8 cellular contexts compared by ENCODE assay signal in the genomic region with DNA sequence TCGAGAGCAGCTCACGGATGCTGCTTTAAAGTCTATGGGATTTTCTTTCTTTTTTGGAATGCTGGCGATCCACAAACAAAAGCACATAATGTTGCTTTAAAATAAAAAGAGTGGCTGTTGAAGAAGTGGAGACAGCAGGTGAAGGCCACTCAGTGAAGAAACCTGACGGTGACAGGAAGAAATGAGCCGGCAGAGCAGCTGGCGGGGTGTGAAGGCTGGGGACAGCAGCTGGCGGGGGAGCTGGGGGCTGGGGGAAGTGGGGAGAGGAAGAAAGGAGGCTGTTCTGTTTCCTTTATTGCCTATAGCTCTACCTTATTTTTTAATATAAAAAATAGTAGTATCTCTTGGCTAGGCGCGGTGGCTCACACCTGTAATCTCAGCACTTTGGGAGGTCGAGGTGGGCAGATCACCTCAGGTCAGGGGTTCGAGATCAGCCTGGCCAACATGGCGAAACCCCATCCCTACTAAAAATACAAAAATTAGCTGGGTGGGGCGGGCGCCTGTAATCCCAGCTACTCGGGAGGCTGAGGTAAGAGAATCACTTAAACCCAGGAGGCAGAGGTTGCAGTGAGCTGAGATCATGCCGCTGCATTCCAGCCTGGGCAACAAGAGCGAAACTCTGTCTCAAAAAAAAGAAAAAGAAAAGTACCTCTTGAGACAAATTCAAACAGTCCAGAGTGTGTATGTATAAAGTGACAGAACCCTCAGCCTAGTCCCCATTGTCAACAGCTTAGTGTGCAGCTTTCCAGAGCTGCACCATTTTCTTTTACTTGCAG. TPM values are rescaled to one million over a fixed set of nuclear protein-coding genes. Genes with fewer than 3 reads are reported as not detected.
DNase-seq lines count a peak whose midpoint lies in the region; ATAC-seq and TF ChIP-seq lines count a peak whose summit lies in the region.

No MANE protein-coding gene starts in this region.

- H3K4me3 Mint-ChIP-seq in activated CD4-positive, alpha-beta memory T cell treated with anti-CD3 and anti-CD28 coated beads, Interleukin-2, amount 10 ng/mL, durations not matched to agents 7 days and 5 days: no peak overlapping the region
- H3K4me3 Mint-ChIP-seq in effector memory CD8-positive, alpha-beta T cell: peak overlapping the region; percentile 70 to 75
- no peak overlapping the region for H3K4me3 Mint-ChIP-seq in type B pancreatic cell

- no peaks in the 10 kb centered on the region for H3K36me3 ChIP-seq in H7 (replicated peaks; ENCODE audit: control insufficient read depth, insufficient read depth, low read length)

- peak; percentile 70 for DNase-seq in activated effector memory CD4-positive, alpha-beta T cell treated with anti-CD3 and anti-CD28 coated beads, Interleukin-2, amount 50 U/mL, for 16 hours
- no peak for DNase-seq in activated effector memory CD4-positive, alpha-beta T cell treated with Interleukin-2 at 50 U/mL for 16 hours
- DNase-seq in activated CD4-positive, alpha-beta memory T cell treated with anti-CD3 and anti-CD28 coated beads, Interleukin-2, amount 10 ng/mL, durations not matched to agents 7 days and 5 days: peak; percentile 39
- peak; percentile 18 to 40 (median 34) for DNase-seq in effector memory CD8-positive, alpha-beta T cell
- no peak for DNase-seq in type B pancreatic cell (ENCODE audit: extremely low spot score, unreplicated experiment)
- DNase-seq in left cardiac atrium: no peak
- no peak for DNase-seq in H7

- H3K27ac Mint-ChIP-seq in activated CD4-positive, alpha-beta memory T cell treated with anti-CD3 and anti-CD28 coated beads, Interleukin-2, amount 10 ng/mL, durations not matched to agents 7 days and 5 days: peak overlapping the region; percentile 66
- peak overlapping the region; percentile 88 to 91 for H3K27ac Mint-ChIP-seq in effector memory CD8-positive, alpha-beta T cell
- H3K27ac Mint-ChIP-seq in type B pancreatic cell: peak overlapping the region; percentile 26

- H3K36me3 Mint-ChIP-seq in activated CD4-positive, alpha-beta memory T cell treated with anti-CD3 and anti-CD28 coated beads, Interleukin-2, amount 10 ng/mL, durations not matched to agents 7 days and 5 days (ENCODE audit: low read depth): peaks cover 5% of the 10 kb centered on the region
- H3K36me3 Mint-ChIP-seq in effector memory CD8-positive, alpha-beta T cell (ENCODE audit: insufficient read depth): peaks cover 57% of the 10 kb centered on the region
- no peaks in the 10 kb centered on the region for H3K36me3 Mint-ChIP-seq in type B pancreatic cell

- peak; percentile 89 for ATAC-seq in effector memory CD8-positive, alpha-beta T cell (replicated peaks)
- ATAC-seq in left cardiac atrium: no peak
- ATAC-seq in HG03108 (IDR thresholded peaks at IDR 0.05; ENCODE audit: unreplicated experiment): no peak

- H3K9me3 Mint-ChIP-seq in activated CD4-positive, alpha-beta memory T cell treated with anti-CD3 and anti-CD28 coated beads, Interleukin-2, amount 10 ng/mL, durations not matched to agents 7 days and 5 days: no peaks in the 10 kb centered on the region
- no peaks in the 10 kb centered on the region for H3K9me3 Mint-ChIP-seq in effector memory CD8-positive, alpha-beta T cell
- H3K9me3 Mint-ChIP-seq in type B pancreatic cell: no peaks in the 10 kb centered on the region

- intact Hi-C loops in left cardiac atrium (cut with DNase I): no loop called here

- CTCF ChIA-PET in activated CD4-positive, alpha-beta memory T cell treated with anti-CD3 and anti-CD28 coated beads, Interleukin-2, amount 10 ng/mL, durations not matched to agents 7 days and 5 days (lab: Charles Lee): interaction anchor here (0.8 to 1.0 kb wide), 3 partner anchors 20 to 36 kb away, joined by 3 to 4 read pairs (median 3); no protein-coding TSS in a partner anchor

- H3K27me3 Mint-ChIP-seq in activated CD4-positive, alpha-beta memory T cell treated with anti-CD3 and anti-CD28 coated beads, Interleukin-2, amount 10 ng/mL, durations not matched to agents 7 days and 5 days: no peaks in the 10 kb centered on the region
- H3K27me3 Mint-ChIP-seq in effector memory CD8-positive, alpha-beta T cell: no peaks in the 10 kb centered on the region
- H3K27me3 Mint-ChIP-seq in type B pancreatic cell: no peaks in the 10 kb centered on the region

- H3K4me1 Mint-ChIP-seq in activated CD4-positive, alpha-beta memory T cell treated with anti-CD3 and anti-CD28 coated beads, Interleukin-2, amount 10 ng/mL, durations not matched to agents 7 days and 5 days: peaks cover 52% of the 10 kb centered on the region
- H3K4me1 Mint-ChIP-seq in effector memory CD8-positive, alpha-beta T cell (ENCODE audit: low read depth in 2 of 2): peaks cover 46 to 59% of the 10 kb centered on the region in 2 donors
- H3K4me1 Mint-ChIP-seq in type B pancreatic cell (ENCODE audit: unreplicated experiment): peaks cover 10% of the 10 kb centered on the region

- no peak for TF ChIP-seq CTCF in type B pancreatic cell (conservative IDR thresholded peaks at IDR 0.05)

- H3K27me3 ChIP-seq in H7 (ENCODE audit: control insufficient read depth, insufficient read depth, low read length): no peaks in the 10 kb centered on the region

- POLR2A ChIA-PET in activated CD4-positive, alpha-beta memory T cell treated with anti-CD3 and anti-CD28 coated beads, Interleukin-2, amount 10 ng/mL, durations not matched to agents 7 days and 5 days (lab: Charles Lee): interaction anchor here (0.6 to 5.4 kb wide), 8 partner anchors 9 to 1419 kb away, joined by 3 to 34 read pairs (median 5); a partner anchor contains a TSS

- H3K4me3 ChIP-seq in H7 (ENCODE audit: insufficient read depth, low read depth, low read length): no peak overlapping the region

RNA-seq across cellular contexts. Expression of a gene that starts 42.4 kb away (rescaled TPM):
- total RNA-seq in activated CD4-positive, alpha-beta memory T cell treated with anti-CD3 and anti-CD28 coated beads, Interleukin-2, amount 10 ng/mL, durations not matched to agents 7 days and 5 days: 10 to 100 TPM; 48.0 to 55.1 TPM
- total RNA-seq in type B pancreatic cell (ENCODE audit: low replicate concordance) (30.7 and 36.0 TPM in 2 replicates), left cardiac atrium (10 to 100 TPM; 20.5 to 25.3 TPM)
- 8.7 and 13.9 TPM in 2 replicates for total RNA-seq in H7 (2014; rRNA removed; shearing (Covaris generic))

Comparison
In these comparisons a context has a peak if more than half of its experiments do, and no peak if none do; other contexts are left out.
1. DNase-seq: peak in activated effector memory CD4-positive, alpha-beta T cell treated with anti-CD3 and anti-CD28 coated beads, Interleukin-2, amount 50 U/mL, for 16 hours (single experiment), activated CD4-positive, alpha-beta memory T cell treated with anti-CD3 and anti-CD28 coated beads, Interleukin-2, amount 10 ng/mL, durations not matched to agents 7 days and 5 days (single experiment) and effector memory CD8-positive, alpha-beta T cell (3 of 3); none in activated effector memory CD4-positive, alpha-beta T cell treated with Interleukin-2 at 50 U/mL for 16 hours (single experiment), type B pancreatic cell (single experiment), left cardiac atrium (single experiment) and H7 (single experiment).
2. H3K27ac Mint-ChIP-seq: peak in every context shown above with its lines; median percentile 90 in effector memory CD8-positive, alpha-beta T cell; 66 in activated CD4-positive, alpha-beta memory T cell treated with anti-CD3 and anti-CD28 coated beads, Interleukin-2, amount 10 ng/mL, durations not matched to agents 7 days and 5 days; 26 in type B pancreatic cell.
3. H3K4me3 Mint-ChIP-seq: peak in effector memory CD8-positive, alpha-beta T cell (2 of 2); none in activated CD4-positive, alpha-beta memory T cell treated with anti-CD3 and anti-CD28 coated beads, Interleukin-2, amount 10 ng/mL, durations not matched to agents 7 days and 5 days (single experiment) and type B pancreatic cell (single experiment).